20 cellular contexts compared by ENCODE assay signal in the genomic region with DNA sequence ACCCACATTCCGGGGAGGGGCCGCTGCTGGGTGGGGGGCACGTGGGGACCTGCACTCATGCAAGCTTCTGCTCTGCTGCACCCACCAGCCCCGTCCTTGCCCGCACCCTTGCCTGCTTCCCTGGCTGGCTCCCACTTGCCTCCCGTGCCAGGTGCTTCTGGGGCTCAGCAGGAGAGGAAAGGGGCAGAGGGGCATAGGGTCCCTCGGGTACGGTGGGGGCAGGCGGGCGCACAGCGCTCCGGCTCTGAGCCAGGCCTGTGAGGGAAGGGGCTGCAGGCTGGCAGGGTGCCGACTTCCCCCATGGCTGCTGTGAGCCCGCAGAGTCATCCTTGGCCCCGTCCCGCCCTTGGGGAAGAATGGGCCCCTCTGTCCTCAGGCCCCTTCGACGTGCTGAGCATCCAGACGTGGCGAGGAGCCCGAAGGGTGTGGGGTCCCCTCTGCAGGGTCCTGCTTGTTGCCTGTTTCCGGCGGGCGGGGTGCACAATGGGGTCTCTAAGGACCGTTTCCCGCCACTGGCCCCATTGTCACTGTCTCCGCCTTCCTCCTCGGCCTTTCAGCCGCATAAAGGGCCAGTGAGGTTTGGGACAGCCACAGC. TPM values are rescaled to one million over a fixed set of nuclear protein-coding genes. Genes with fewer than 3 reads are reported as not detected.
"Had no signal": no experiment of that assay in that cellular context is flagged by ENCODE, and none has a peak within 500 bp of the region (broad histone marks: within the 10 kb centered on the region; RNA-seq: fewer than 3 reads in every experiment).

No MANE protein-coding gene starts in this region.

- ATAC-seq: activated CD8-positive, alpha-beta memory T cell treated with anti-CD3 and anti-CD28 coated beads, Interleukin-2, amount 10 ng/mL, durations not matched to agents 7 days and 5 days; esophagus mucosa; gastrocnemius medialis; naive thymus-derived CD4-positive, alpha-beta T cell; stimulated activated memory B cell treated with anti-CD40 and anti-IgM and Interleukin-4, amounts not matched to agents 10 μg/mL and 1 μg/mL and 100 μg/mL, for 72 hours had no signal

- H3K4me3 ChIP-seq: coronary artery, gastrocnemius medialis, spleen had no signal

- H3K9ac ChIP-seq: parathyroid adenoma had no signal

- H3K27me3 ChIP-seq: gastrocnemius medialis had no signal

- DNase-seq: activated B cell treated with CpG ODN at 0.5 μM for 24 hours; activated CD4-positive, alpha-beta memory T cell treated with anti-CD3 and anti-CD28 coated beads for 36 hours; activated CD4-positive, alpha-beta T cell treated with anti-CD3 and anti-CD28 coated beads for 4 hours; activated CD8-positive, alpha-beta memory T cell treated with anti-CD3 and anti-CD28 coated beads, Interleukin-2, amount 10 ng/mL, durations not matched to agents 7 days and 5 days; activated naive CD4-positive, alpha-beta T cell treated with Interleukin-2 at 50 U/mL for 16 hours; activated T-cell treated with anti-CD3 and anti-CD28 coated beads, Interleukin-2, amount 50 U/mL, for 1 hour; central memory CD4-positive, alpha-beta T cell; gastrocnemius medialis; mesenchymal stem cell; naive thymus-derived CD4-positive, alpha-beta T cell; spleen; stimulated activated CD4-positive, alpha-beta T cell treated with anti-CD3 and anti-CD28 coated beads, Interleukin-4, amount 100 ng/mL, for 4 hours had no signal

- H3K36me3 ChIP-seq: gastrocnemius medialis had no signal

- H3K27ac ChIP-seq: coronary artery, gastrocnemius medialis, parathyroid adenoma, spleen had no signal

- H3K9me3 Mint-ChIP-seq: activated B cell treated with CpG ODN at 0.5 μM for 24 hours; activated CD4-positive, alpha-beta memory T cell treated with anti-CD3 and anti-CD28 coated beads for 36 hours; activated T-helper 2 cell treated with anti-CD3 and anti-CD28 coated beads, Interferon-gamma antibody, Interleukin-2, Interleukin-4, amounts not matched to agents 10 μg/mL and 5 μg/mL and 100 μg/mL, durations not matched to agents 14 hours and 24 hours and 36 hours; brain; naive thymus-derived CD4-positive, alpha-beta T cell; stimulated activated memory B cell treated with anti-CD40 and anti-IgM and Interleukin-4, amounts not matched to agents 10 μg/mL and 1 μg/mL and 100 μg/mL, for 72 hours; T-helper 2 cell treated with Interferon-gamma antibody and Interleukin-4, amounts not matched to agents 5 μg/mL and 100 μg/mL, for 36 hours had no signal

- H3K4me3 Mint-ChIP-seq: activated B cell treated with CpG ODN at 0.5 μM for 24 hours; activated CD4-positive, alpha-beta memory T cell treated with anti-CD3 and anti-CD28 coated beads for 36 hours; activated CD8-positive, alpha-beta memory T cell treated with anti-CD3 and anti-CD28 coated beads, Interleukin-2, amount 10 ng/mL, durations not matched to agents 7 days and 5 days; stimulated activated memory B cell treated with anti-CD40 and anti-IgM and Interleukin-4, amounts not matched to agents 10 μg/mL and 1 μg/mL and 100 μg/mL, for 72 hours; T-helper 2 cell treated with Interferon-gamma antibody and Interleukin-4, amounts not matched to agents 5 μg/mL and 100 μg/mL, for 36 hours had no signal

- H3K9me3 ChIP-seq: gastrocnemius medialis, spleen had no signal

- H3K27me3 Mint-ChIP-seq: brain had no signal

- H3K36me3 Mint-ChIP-seq: activated CD4-positive, alpha-beta memory T cell treated with anti-CD3 and anti-CD28 coated beads for 36 hours; activated CD8-positive, alpha-beta memory T cell treated with anti-CD3 and anti-CD28 coated beads, Interleukin-2, amount 10 ng/mL, durations not matched to agents 7 days and 5 days; brain; naive thymus-derived CD4-positive, alpha-beta T cell had no signal

- FAIRE-seq: TTC549 had no signal

- H2AFZ ChIP-seq: parathyroid adenoma had no signal

- H3K27ac Mint-ChIP-seq: activated B cell treated with CpG ODN at 0.5 μM for 24 hours; activated CD4-positive, alpha-beta memory T cell treated with anti-CD3 and anti-CD28 coated beads for 36 hours; activated CD8-positive, alpha-beta memory T cell treated with anti-CD3 and anti-CD28 coated beads, Interleukin-2, amount 10 ng/mL, durations not matched to agents 7 days and 5 days; activated T-helper 2 cell treated with anti-CD3 and anti-CD28 coated beads, Interferon-gamma antibody, Interleukin-2, Interleukin-4, amounts not matched to agents 10 μg/mL and 5 μg/mL and 100 μg/mL, durations not matched to agents 14 hours and 24 hours and 36 hours; naive thymus-derived CD4-positive, alpha-beta T cell; stimulated activated memory B cell treated with anti-CD40 and anti-IgM and Interleukin-4, amounts not matched to agents 10 μg/mL and 1 μg/mL and 100 μg/mL, for 72 hours; T-helper 2 cell treated with Interferon-gamma antibody and Interleukin-4, amounts not matched to agents 5 μg/mL and 100 μg/mL, for 36 hours had no signal

RNA-seq across cellular contexts. Expression of a gene that starts 8.5 kb away (rescaled TPM):
- total RNA-seq: gastrocnemius medialis had no signal

RNA-seq across cellular contexts. Expression of a gene that starts 12.1 kb away (rescaled TPM):
- total RNA-seq: gastrocnemius medialis had no signal
